Comparison of ENCODE assay signal across 1 cellular context in genomic region chr22:42615092-42615859, GRCh38.
TF ChIP-seq lines count a peak whose summit lies in the region.

No MANE protein-coding gene starts in this region.

TF ChIP-seq in GM12878, 131 proteins besides CTCF, POLR2A, EP300 and RAD21 (continued from another document):
- TF ChIP-seq ZBTB40 (IDR thresholded peaks at IDR 0.05; ENCODE audit: borderline replicate concordance) (no peak; the same call in none of the 2 replicates), JUND (IDR thresholded peaks at IDR 0.05; ENCODE audit: low read depth, low read length) (no peak), TARDBP (IDR thresholded peaks at IDR 0.05; ENCODE audit: borderline replicate concordance) (peak; percentile 100), ASH2L (IDR thresholded peaks at IDR 0.05; ENCODE audit: borderline replicate concordance, low read depth) (no peak), MYC (IDR thresholded peaks at IDR 0.05; ENCODE audit: insufficient read depth, insufficient read length, insufficient replicate concordance, low read length, severe bottlenecking) (no peak), MEF2A (IDR thresholded peaks at IDR 0.05; ENCODE audit: insufficient read depth, low read depth, low read length) (peak; percentile 83), KAT2A (conservative IDR thresholded peaks at IDR 0.05; ENCODE audit: control insufficient read depth, low read depth, low read length) (peak; percentile 60; the same call in 1 of the 2 replicates), MYB (IDR thresholded peaks at IDR 0.05; ENCODE audit: borderline replicate concordance, low read depth, low read length) (peak; percentile 91), MTA2 (IDR thresholded peaks at IDR 0.05; ENCODE audit: low read depth) (peak; percentile 69; the same call in 1 of the 2 replicates), STAT3 (IDR thresholded peaks at IDR 0.05; ENCODE audit: low read depth, low read length) (0 out of 2 replicates have a peak, but pooled peaks have one; percentile 27), IKZF2 (IDR thresholded peaks at IDR 0.05) (peak; percentile 73 to 91), SKIL (IDR thresholded peaks at IDR 0.05; ENCODE audit: low read depth, poor library complexity, severe bottlenecking) (peak; percentile 86), PRDM15 (CRISPR knock-in tag; IDR thresholded peaks at IDR 0.05) (peak; percentile 98), RUNX3 (IDR thresholded peaks at IDR 0.05; ENCODE audit: low read length) (peak; percentile 90), NR2C1 (IDR thresholded peaks at IDR 0.05) (no peak; the same call in 1 of the 2 replicates), YY1 (IDR thresholded peaks at IDR 0.05; ENCODE audit: low read depth, low read length) (peak; percentile 90)
